ENCODE assay signal across 12 cellular contexts in the genomic region with DNA sequence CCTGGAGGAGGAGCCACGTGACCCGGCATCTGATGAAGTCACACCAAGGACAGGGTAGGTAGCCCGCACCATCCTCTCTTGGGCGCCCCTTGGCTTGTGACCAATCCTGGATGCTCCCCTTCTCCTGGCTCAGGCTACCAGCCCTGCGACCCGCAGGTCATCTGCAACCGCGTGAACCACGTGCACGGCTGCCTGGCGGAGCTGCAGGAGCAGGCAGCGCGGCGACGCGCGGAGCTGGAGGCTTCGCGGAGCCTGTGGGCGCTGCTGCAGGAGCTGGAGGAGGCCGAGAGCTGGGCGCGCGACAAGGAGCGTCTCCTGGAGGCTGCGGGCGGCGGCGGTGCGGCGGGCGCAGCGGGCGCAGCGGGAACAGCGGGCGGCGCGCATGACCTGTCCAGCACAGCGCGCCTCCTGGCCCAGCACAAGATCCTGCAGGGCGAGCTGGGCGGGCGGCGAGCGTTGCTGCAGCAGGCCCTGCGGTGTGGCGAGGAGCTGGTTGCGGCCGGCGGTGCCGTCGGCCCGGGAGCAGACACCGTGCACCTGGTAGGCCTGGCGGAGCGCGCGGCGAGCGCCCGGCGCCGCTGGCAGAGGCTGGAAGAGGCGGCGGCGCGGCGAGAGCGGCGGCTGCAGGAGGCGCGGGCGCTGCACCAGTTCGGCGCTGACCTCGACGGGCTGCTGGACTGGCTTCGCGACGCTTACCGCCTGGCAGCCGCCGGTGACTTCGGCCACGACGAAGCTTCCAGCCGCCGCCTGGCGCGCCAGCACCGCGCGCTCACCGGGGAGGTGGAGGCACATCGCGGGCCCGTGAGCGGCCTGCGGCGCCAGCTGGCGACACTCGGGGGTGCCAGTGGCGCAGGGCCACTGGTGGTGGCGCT. TPM values are rescaled to one million over a fixed set of nuclear protein-coding genes. Genes with fewer than 3 reads are reported as not detected.
A peak's percentile ranks its signal among the peaks of the same experiment; 100 is the strongest.
DNase-seq lines count a peak whose midpoint lies in the region; TF ChIP-seq lines count a peak whose summit lies in the region.
"Had no signal": no experiment of that assay in that cellular context is flagged by ENCODE, and none has a peak within 500 bp of the region (broad histone marks: within the 10 kb centered on the region; RNA-seq: fewer than 3 reads in every experiment).

No MANE protein-coding gene starts in this region.

- H2AFZ ChIP-seq in mammary epithelial cell (ENCODE audit: low read depth, low read length), result peak overlapping the region; percentile 67

- no peaks in the 10 kb centered on the region for H4K20me1 ChIP-seq in mammary epithelial cell (ENCODE audit: insufficient read depth, low read length)

- no peak for TF ChIP-seq POLR2A in lower leg skin (IDR thresholded peaks at IDR 0.05)

- H3K36me3 ChIP-seq in mammary epithelial cell (ENCODE audit: insufficient read depth, low read length), result no peaks in the 10 kb centered on the region

- no TSS peak for BruUV-seq in mammary epithelial cell (replicated peaks; lab: Mats Ljungman, UMichigan)

- WGBS in mammary epithelial cell (ENCODE audit: low coverage, missing lambda C conversion rate), result 13% methylated on average over 36 of the region's 105 CpGs
- 5 to 8% methylated on average over 20 to 28 of the region's 105 CpGs for WGBS in lower leg skin, 2 donors

- H3K27me3 ChIP-seq in mammary epithelial cell (ENCODE audit: insufficient read depth, low read length), result peaks cover 16% of the 10 kb centered on the region

- peak; percentile 18 for DNase-seq in stimulated activated CD4-positive, alpha-beta T cell treated with anti-CD3 and anti-CD28 coated beads, Interleukin-15, amount 100 ng/mL, for 24 hours
- no peak for DNase-seq in stimulated activated CD4-positive, alpha-beta T cell treated with anti-CD3 and anti-CD28 coated beads, Interleukin-4, amount 100 ng/mL, for 24 hours
- DNase-seq in mammary epithelial cell (peak; percentile 52), left kidney (ENCODE audit: low read depth, low spot score) (peak; percentile 72), DMS153 (lab: John Stamatoyannopoulos, UW) (no peak), HT-29 (ENCODE audit: low spot score) (no peak), OCI-M1 (lab: John Stamatoyannopoulos, UW) (no peak), lower leg skin (ENCODE audit: low spot score in 2 of 2) (no peak)
- DNase-seq: DND-41; hippocampal formation; NCI-H2227 treated with DMSO at 0.1 percent for 48 hours; stimulated activated naive CD4-positive, alpha-beta T cell had no signal

- H3K4me1 ChIP-seq in mammary epithelial cell (ENCODE audit: insufficient read depth, low read length), result peaks cover 4% of the 10 kb centered on the region

- TF ChIP-seq CTCF in mammary epithelial cell (conservative IDR thresholded peaks at IDR 0.05 in 1 of 2, IDR thresholded peaks at IDR 0.05 in 1 of 2; ENCODE audit: extremely low read depth in 1 of 2, insufficient read depth in 1 of 2, low read depth in 1 of 2, low read length in 2 of 2), result no peak
- no peak for TF ChIP-seq CTCF in lower leg skin (IDR thresholded peaks at IDR 0.05)

- no peak overlapping the region for H3K27ac ChIP-seq in mammary epithelial cell (ENCODE audit: insufficient read depth, low read depth, low read length)

- CTCF ChIA-PET in mammary epithelial cell (lab: Charles Lee; ENCODE audit: low non-redundant PET), result interaction anchor here (0.9 kb wide), 1 partner anchor 49 kb away, joined by 4 read pairs; no protein-coding TSS in a partner anchor

- intact Hi-C loops in mammary epithelial cell (cut with micrococcal nuclease), result no loop called here
- intact Hi-C loops in lower leg skin (cut with DNase I; ENCODE audit: low total_unique reads), result no loop called here

- H3K4me2 ChIP-seq in mammary epithelial cell (ENCODE audit: insufficient read depth, low read depth, low read length), result peak overlapping the region; percentile 71

- H3K9me3 ChIP-seq in mammary epithelial cell (replicated peaks; ENCODE audit: insufficient read depth, low read length), result no peaks in the 10 kb centered on the region

- H3K4me3 ChIP-seq in mammary epithelial cell (replicated peaks in 1 of 3; ENCODE audit: insufficient read depth in 1 of 3, low read depth in 2 of 3, low read length in 3 of 3) (no peak overlapping the region), lower leg skin (ENCODE audit: low read depth, poor library complexity, severe bottlenecking) (no peak overlapping the region)

- no peaks in the 10 kb centered on the region for H3K79me2 ChIP-seq in mammary epithelial cell (ENCODE audit: insufficient read depth, low read length)

- no peak overlapping the region for H3K9ac ChIP-seq in mammary epithelial cell (ENCODE audit: insufficient read depth, low read length)

- in situ Hi-C loops in mammary epithelial cell (cut with MboI; ENCODE audit: low sequenced_read_pairs in 2 of 2), result no loop called here

- dilution Hi-C loops in mammary epithelial cell (cut with HindIII; ENCODE audit: low sequenced_read_pairs), result no loop called here

RNA-seq across cellular contexts. Expression of a gene that starts 45.9 kb away (rescaled TPM):
- under 1 TPM; 0.16 to 0.50 TPM for total RNA-seq in mammary epithelial cell
- polyA plus RNA-seq in mammary epithelial cell, result 0.29 TPM
- polyA minus RNA-seq in mammary epithelial cell, result not detected
- 0.23 and 1.3 TPM in 2 replicates for total RNA-seq in HT-29 (2014; rRNA removed; shearing (Covaris generic))
- 1 to 10 TPM in 3 of 4 donors, under 1 TPM in 1; 0.25 to 2.2 (median 1.6) TPM for total RNA-seq in lower leg skin

RNA-seq across cellular contexts. Expression of a gene that starts 47.2 kb away (rescaled TPM):
- total RNA-seq in mammary epithelial cell (10 to 100 TPM; 57.6 to 92.5 TPM), lower leg skin (100 to 1,000 TPM; 139 to 161 (median 154) TPM)
- polyA plus RNA-seq in mammary epithelial cell, result 88.3 TPM
- 52.5 TPM for polyA minus RNA-seq in mammary epithelial cell
- total RNA-seq in HT-29 (2014; rRNA removed; shearing (Covaris generic)), result 201 and 206 TPM in 2 replicates

Comparison
In these comparisons a context has a peak if more than half of its experiments do, and no peak if none do; other contexts are left out.
1. DNase-seq: peak in stimulated activated CD4-positive, alpha-beta T cell treated with anti-CD3 and anti-CD28 coated beads, Interleukin-15, amount 100 ng/mL, for 24 hours (single experiment), mammary epithelial cell (single experiment) and left kidney (single experiment); none in stimulated activated CD4-positive, alpha-beta T cell treated with anti-CD3 and anti-CD28 coated beads, Interleukin-4, amount 100 ng/mL, for 24 hours (single experiment), DMS153 (single experiment), HT-29 (single experiment), OCI-M1 (single experiment) and lower leg skin (0 of 2).